In the genomic region with DNA sequence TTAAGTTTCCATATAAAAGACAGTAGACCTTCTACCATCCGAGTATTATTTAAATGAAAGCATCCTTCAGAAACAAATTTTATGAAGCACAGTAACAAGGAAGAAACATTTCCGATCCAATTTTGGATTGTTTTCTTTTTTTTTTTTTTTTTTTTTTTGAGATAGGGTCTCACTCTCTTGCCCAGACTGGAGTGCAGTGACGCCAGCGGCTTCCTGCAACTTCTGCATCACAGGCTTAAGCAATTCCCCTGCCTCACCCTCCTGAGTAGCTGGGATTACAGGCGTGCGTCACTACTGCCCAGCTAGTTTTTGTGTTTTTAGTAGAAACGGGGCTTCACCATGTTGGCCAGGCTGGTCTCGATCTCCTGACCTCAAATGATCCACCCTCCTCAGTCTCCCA, we compare ENCODE assay signal across 1 cellular context.
A peak's percentile ranks its signal among the peaks of the same experiment; 100 is the strongest.
TF ChIP-seq lines count a peak whose summit lies in the region.

No MANE protein-coding gene starts in this region.

TF ChIP-seq in HepG2, 621 proteins besides CTCF, POLR2A, EP300 and RAD21:
- TF ChIP-seq ZNF121 (CRISPR knock-in tag; IDR thresholded peaks at IDR 0.05), result 0 out of 2 replicates have a peak, but pooled peaks have one; percentile 13
